8 cellular contexts compared by ENCODE assay signal in genomic region chr6:149716181-149716580, GRCh38. TPM values are rescaled to one million over a fixed set of nuclear protein-coding genes. Genes with fewer than 3 reads are reported as not detected.
DNase-seq lines count a peak whose midpoint lies in the region; ATAC-seq and TF ChIP-seq lines count a peak whose summit lies in the region.

No MANE protein-coding gene starts in this region.

- H3K4me1 Mint-ChIP-seq in chondrocyte (ENCODE audit: low read depth), result peaks cover 33% of the 10 kb centered on the region
- H3K4me1 Mint-ChIP-seq in naive thymus-derived CD8-positive, alpha-beta T cell, result peaks cover 14 to 56% (median 44%) of the 10 kb centered on the region in 4 donors

- H3K36me3 ChIP-seq in BE2C, result no peaks in the 10 kb centered on the region

- H3K4me1 ChIP-seq in BE2C, result no peaks in the 10 kb centered on the region

- no peaks in the 10 kb centered on the region for H3K27me3 Mint-ChIP-seq in chondrocyte (ENCODE audit: low read depth)
- H3K27me3 Mint-ChIP-seq in naive thymus-derived CD8-positive, alpha-beta T cell, result no peaks in the 10 kb centered on the region

- H3K27me3 ChIP-seq in BE2C, result no peaks in the 10 kb centered on the region

- DNase-seq in BE2C (no peak), chondrocyte (ENCODE audit: low spot score) (no peak), SW 1271 (lab: John Stamatoyannopoulos, UW) (no peak), NCI-H510A (lab: John Stamatoyannopoulos, UW) (no peak), GM19238 (ENCODE audit: insufficient read length, low spot score) (no peak)
- no peak for DNase-seq in Jurkat, Clone E6-1 (ENCODE audit: low read depth, low spot score)
- DNase-seq in naive thymus-derived CD8-positive, alpha-beta T cell, result no peak

- H3K9me3 Mint-ChIP-seq in chondrocyte (ENCODE audit: low read depth), result no peaks in the 10 kb centered on the region
- H3K9me3 Mint-ChIP-seq in naive thymus-derived CD8-positive, alpha-beta T cell, result no peaks in the 10 kb centered on the region

- peak overlapping the region; percentile 85 for H3K4me3 ChIP-seq in BE2C (ENCODE audit: low read depth, low read length)
- peak overlapping the region; percentile 77 for H3K4me3 ChIP-seq in Jurkat, Clone E6-1 (ENCODE audit: low read length)

- H3K4me3 Mint-ChIP-seq in chondrocyte (ENCODE audit: unreplicated experiment), result peak overlapping the region; percentile 87
- peak overlapping the region; percentile 86 to 98 (median 93) for H3K4me3 Mint-ChIP-seq in naive thymus-derived CD8-positive, alpha-beta T cell

- POLR2A ChIA-PET in naive thymus-derived CD8-positive, alpha-beta T cell (lab: Charles Lee), result interaction anchor here (1.0 to 3.8 kb wide), 3 partner anchors 10 to 171 kb away, joined by 3 to 66 read pairs (median 26); partner anchors contain the start of genes NUP43, PCMT1 and PPIL4

- no peaks in the 10 kb centered on the region; the same call in 1 of the 2 replicates for H3K9me3 ChIP-seq in BE2C

- peak overlapping the region; percentile 86 for H3K27ac Mint-ChIP-seq in chondrocyte (ENCODE audit: unreplicated experiment)
- peak overlapping the region; percentile 65 to 98 (median 87) for H3K27ac Mint-ChIP-seq in naive thymus-derived CD8-positive, alpha-beta T cell

- no peak for ATAC-seq in naive thymus-derived CD8-positive, alpha-beta T cell
- ATAC-seq in HG03045 (IDR thresholded peaks at IDR 0.05; ENCODE audit: unreplicated experiment), result no peak

- TF ChIP-seq CTCF in BE2C (IDR thresholded peaks at IDR 0.05; ENCODE audit: low read depth, low read length), result no peak
- no peak for TF ChIP-seq CTCF in chondrocyte (IDR thresholded peaks at IDR 0.05)

- H3K36me3 Mint-ChIP-seq in chondrocyte (ENCODE audit: low read depth), result no peaks in the 10 kb centered on the region
- peaks cover 0 to 10% (median 0%) of the 10 kb centered on the region in 3 donors for H3K36me3 Mint-ChIP-seq in naive thymus-derived CD8-positive, alpha-beta T cell

RNA-seq across cellular contexts. Expression of gene LATS1, which starts 1.7 kb away (rescaled TPM):
- 21.4 TPM for polyA plus RNA-seq in BE2C (2012; ENCODE audit: insufficient read depth, insufficient read length, low read depth)
- 7.8 TPM for polyA plus RNA-seq in Jurkat, Clone E6-1 (2012; ENCODE audit: insufficient read depth, insufficient read length)
- 32.3 to 34.6 TPM (median 34.6 TPM) in 3 replicates for total RNA-seq in chondrocyte
- total RNA-seq in naive thymus-derived CD8-positive, alpha-beta T cell, result 10 to 100 TPM; 45.1 to 55.7 TPM
- 10 to 100 TPM in 2 of 3 donors, 1 to 10 TPM in 1; 6.8 to 14.2 (median 14.1) TPM for polyA plus RNA-seq in naive thymus-derived CD8-positive, alpha-beta T cell

RNA-seq across cellular contexts. Expression of gene NUP43, which starts 30.1 kb away (rescaled TPM):
- 23.4 TPM for polyA plus RNA-seq in BE2C (2012; ENCODE audit: insufficient read depth, insufficient read length, low read depth)
- 39.6 TPM for polyA plus RNA-seq in Jurkat, Clone E6-1 (2012; ENCODE audit: insufficient read depth, insufficient read length)
- 28.1 to 41.8 TPM (median 33.9 TPM) in 3 replicates for total RNA-seq in chondrocyte
- total RNA-seq in naive thymus-derived CD8-positive, alpha-beta T cell, result 10 to 100 TPM; 62.0 to 66.1 TPM
- polyA plus RNA-seq in naive thymus-derived CD8-positive, alpha-beta T cell, result 1 to 10 TPM; 2.4 to 6.3 (median 5.9) TPM

RNA-seq across cellular contexts. Expression of gene PCMT1, which starts 33.4 kb away (rescaled TPM):
- polyA plus RNA-seq in BE2C (2012; ENCODE audit: insufficient read depth, insufficient read length, low read depth), result 187 TPM
- polyA plus RNA-seq in Jurkat, Clone E6-1 (2012; ENCODE audit: insufficient read depth, insufficient read length), result 118 TPM
- 83.4 to 88.8 TPM (median 84.8 TPM) in 3 replicates for total RNA-seq in chondrocyte
- 10 to 100 TPM; 53.4 to 54.8 TPM for total RNA-seq in naive thymus-derived CD8-positive, alpha-beta T cell
- 100 to 1,000 TPM; 141 to 148 (median 145) TPM for polyA plus RNA-seq in naive thymus-derived CD8-positive, alpha-beta T cell
